19 cellular contexts compared by ENCODE assay signal in genomic region chr13:34731486-34731885, GRCh38.
"Had no signal": no experiment of that assay in that cellular context is flagged by ENCODE, and none has a peak within 500 bp of the region (broad histone marks: within the 10 kb centered on the region; RNA-seq: fewer than 3 reads in every experiment).

No MANE protein-coding gene starts in this region.

- H3K9me3 Mint-ChIP-seq: activated CD4-positive, alpha-beta T cell treated with anti-CD3 and anti-CD28 coated beads, Interleukin-2, amount 10 ng/mL, durations not matched to agents 24 days and 14 days; endodermal cell had no signal

- DNase-seq: activated B cell treated with CpG ODN at 0.5 μM for 24 hours; activated CD4-positive, alpha-beta T cell treated with anti-CD3 and anti-CD28 coated beads, Interleukin-2, amount 10 ng/mL, durations not matched to agents 24 days and 14 days; amniotic stem cell; foreskin fibroblast; nephron progenitor cell; sigmoid colon; stimulated activated CD4-positive, alpha-beta T cell treated with anti-CD3 and anti-CD28 coated beads, Interleukin-12 subunit alpha, Interleukin-12 subunit beta, amount 100 ng/mL, for 4 hours; stimulated activated CD4-positive, alpha-beta T cell treated with anti-CD3 and anti-CD28 coated beads, Interleukin-4, amount 100 ng/mL, for 1 hour; stimulated activated CD8-positive, alpha-beta memory T cell treated with anti-CD3 and anti-CD28 coated beads, Interleukin-4, amount 100 ng/mL, for 48 hours; stimulated activated naive CD8-positive, alpha-beta T cell treated with anti-CD3 and anti-CD28 coated beads, Interleukin-15, Interleukin-2, amounts not matched to agents 100 U/mL and 50 U/mL, for 24 hours had no signal

- H3K27me3 ChIP-seq: esophagus muscularis mucosa, sigmoid colon had no signal

- H3K4me1 ChIP-seq: prostate gland had no signal

- FAIRE-seq: islet of Langerhans had no signal

- H3K27me3 Mint-ChIP-seq: activated B cell treated with CpG ODN at 0.5 μM for 24 hours; activated CD4-positive, alpha-beta T cell treated with anti-CD3 and anti-CD28 coated beads, Interleukin-2, amount 10 ng/mL, durations not matched to agents 24 days and 14 days; activated naive CD4-positive, alpha-beta T cell treated with anti-CD3 and anti-CD28 coated beads, Interleukin-2, amount 50 U/mL, for 24 hours; memory B cell had no signal

- H3K4me3 Mint-ChIP-seq: activated B cell treated with CpG ODN at 0.5 μM for 24 hours; activated CD4-positive, alpha-beta T cell treated with anti-CD3 and anti-CD28 coated beads, Interleukin-2, amount 10 ng/mL, durations not matched to agents 24 days and 14 days; activated naive CD4-positive, alpha-beta T cell treated with anti-CD3 and anti-CD28 coated beads, Interleukin-2, amount 50 U/mL, for 24 hours; brain; endodermal cell; memory B cell; nephron progenitor cell; T-helper 1 cell treated with Interleukin-12 subunit alpha and Interleukin-12 subunit beta and Interleukin-4 antibody, amounts not matched to agents 30 μg/mL and 1 μg/mL, for 36 hours had no signal

- H3K36me3 ChIP-seq: esophagus muscularis mucosa, prostate gland, sigmoid colon had no signal

- H3K36me3 Mint-ChIP-seq: activated naive CD4-positive, alpha-beta T cell treated with anti-CD3 and anti-CD28 coated beads, Interleukin-2, amount 50 U/mL, for 24 hours; brain; memory B cell had no signal

- H3K4me1 Mint-ChIP-seq: activated B cell treated with CpG ODN at 0.5 μM for 24 hours; activated CD4-positive, alpha-beta T cell treated with anti-CD3 and anti-CD28 coated beads, Interleukin-2, amount 10 ng/mL, durations not matched to agents 24 days and 14 days; activated naive CD4-positive, alpha-beta T cell treated with anti-CD3 and anti-CD28 coated beads, Interleukin-2, amount 50 U/mL, for 24 hours; memory B cell; nephron progenitor cell had no signal

- H3K27ac Mint-ChIP-seq: activated B cell treated with CpG ODN at 0.5 μM for 24 hours; activated CD4-positive, alpha-beta T cell treated with anti-CD3 and anti-CD28 coated beads, Interleukin-2, amount 10 ng/mL, durations not matched to agents 24 days and 14 days; activated naive CD4-positive, alpha-beta T cell treated with anti-CD3 and anti-CD28 coated beads, Interleukin-2, amount 50 U/mL, for 24 hours; endodermal cell; memory B cell; nephron progenitor cell; T-helper 1 cell treated with Interleukin-12 subunit alpha and Interleukin-12 subunit beta and Interleukin-4 antibody, amounts not matched to agents 30 μg/mL and 1 μg/mL, for 36 hours had no signal

- H3K27ac ChIP-seq: esophagus muscularis mucosa, prostate gland, sigmoid colon had no signal

- ATAC-seq: left lobe of liver; stimulated activated naive CD8-positive, alpha-beta T cell treated with anti-CD3 and anti-CD28 coated beads, Interleukin-15, Interleukin-2, amounts not matched to agents 100 U/mL and 50 U/mL, for 24 hours had no signal

- H3K9me3 ChIP-seq: esophagus muscularis mucosa, prostate gland, sigmoid colon had no signal

- H3K4me3 ChIP-seq: esophagus muscularis mucosa, prostate gland, sigmoid colon had no signal
